In the genomic region with DNA sequence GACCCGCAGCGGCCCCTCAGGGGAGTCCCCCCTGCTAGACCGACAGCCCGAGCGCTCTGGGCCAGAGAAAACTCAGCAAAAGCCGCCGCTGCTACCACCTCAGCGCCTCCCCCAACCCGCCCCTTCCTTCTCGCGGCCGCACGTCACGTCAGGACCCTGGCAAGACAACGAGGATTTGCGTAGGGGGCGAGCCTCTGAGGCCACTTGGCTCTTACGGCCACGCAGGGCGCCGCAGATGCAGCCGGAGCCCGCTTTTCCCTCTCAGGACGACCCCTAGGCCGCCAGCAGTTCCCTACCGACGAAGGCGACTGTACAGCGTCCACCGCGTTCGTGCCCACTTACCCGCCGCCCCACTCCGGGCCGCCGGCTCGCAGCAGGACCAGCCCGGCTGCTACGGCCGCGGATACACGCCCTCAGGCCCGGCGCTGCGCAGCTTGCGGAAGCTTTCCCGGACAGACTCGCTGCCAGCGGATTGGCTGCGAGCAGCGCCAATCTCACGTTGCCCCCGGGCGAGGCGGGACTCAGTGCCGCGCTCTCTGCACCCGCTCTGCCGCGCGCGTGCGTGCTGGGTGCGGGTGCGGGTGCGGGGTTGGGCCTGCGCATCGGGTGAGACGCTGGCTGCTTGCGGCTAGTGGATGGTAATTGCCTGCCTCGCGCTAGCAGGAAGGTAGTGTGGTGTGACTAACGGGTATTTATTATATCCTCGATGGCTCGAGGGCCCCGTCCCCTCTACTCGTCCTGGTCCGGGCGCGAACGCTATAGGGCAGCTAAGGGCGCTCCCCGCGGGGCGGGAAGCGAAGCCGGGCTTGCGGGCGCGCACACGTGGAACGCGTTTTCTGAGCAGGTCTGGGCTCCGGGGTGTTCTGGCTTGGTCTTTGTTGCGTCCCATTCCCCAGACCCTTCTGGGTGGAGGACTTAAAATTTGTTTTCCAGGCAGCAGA, we compare ENCODE assay signal across 8 cellular contexts.
DNase-seq lines count a peak whose midpoint lies in the region; ATAC-seq and TF ChIP-seq lines count a peak whose summit lies in the region.

Gene ORMDL1, minus strand, starts transcription at position 413 of the 941 bp plus-strand sequence. CDS start 1,744 bp downstream, outside the sequence.
Gene PMS1, plus strand, starts transcription at position 524 of the 941 bp plus-strand sequence. CDS start 7,360 bp downstream, outside the sequence.

- H3K4me3 Mint-ChIP-seq in central memory CD8-positive, alpha-beta T cell: peak within 1 kb of the TSS; percentile 85

- peaks cover 46% of the 10 kb centered on the region for H3K4me1 Mint-ChIP-seq in central memory CD8-positive, alpha-beta T cell

- H3K9me3 Mint-ChIP-seq in central memory CD8-positive, alpha-beta T cell: no peaks in the 10 kb centered on the region

- TF ChIP-seq POLR2A in GM19099 (IDR thresholded peaks at IDR 0.05; ENCODE audit: extremely low read depth, insufficient read length, low read depth): peak; percentile 98

- peak; percentile 92 for ATAC-seq in HG03378 (IDR thresholded peaks at IDR 0.05; ENCODE audit: unreplicated experiment)
- peak; percentile 91 to 93 for ATAC-seq in activated CD4-positive, CD25-positive, alpha-beta regulatory T cell treated with anti-CD3 and anti-CD28 coated beads, Interleukin-2, amount 50 U/mL, for 24 hours
- peak; percentile 89 for ATAC-seq in central memory CD8-positive, alpha-beta T cell (replicated peaks; ENCODE audit: extremely low read depth, poor library complexity, severe bottlenecking)

- peak within 1 kb of the TSS; percentile 92 for H3K27ac Mint-ChIP-seq in central memory CD8-positive, alpha-beta T cell (ENCODE audit: low read depth)

- peaks cover 34% of the 10 kb centered on the region for H3K36me3 Mint-ChIP-seq in central memory CD8-positive, alpha-beta T cell (ENCODE audit: insufficient read depth)

- peak; percentile 89 to 90 for DNase-seq in AML-193 (lab: John Stamatoyannopoulos, UW)
- DNase-seq in NCI-H446 treated with DMSO at 0.1 percent for 48 hours (lab: John Stamatoyannopoulos, UW): peak; percentile 90
- peak; percentile 85 to 91 for DNase-seq in central memory CD8-positive, alpha-beta T cell (ENCODE audit: low spot score in 2 of 2)
- DNase-seq in iris pigment epithelial cell (ENCODE audit: low read depth): peak; percentile 97
- DNase-seq in stimulated activated CD4-positive, alpha-beta T cell treated with anti-CD3 and anti-CD28 coated beads, Interleukin-12 subunit alpha, Interleukin-12 subunit beta, amount 100 ng/mL, for 24 hours (ENCODE audit: low read depth in 2 of 2): peak; percentile 87 to 88

- H3K27me3 Mint-ChIP-seq in central memory CD8-positive, alpha-beta T cell: no peaks in the 10 kb centered on the region

Comparison
In these comparisons a context has a peak if more than half of its experiments do, and no peak if none do; other contexts are left out.
1. Peak in every context shown above with its lines: DNase-seq and ATAC-seq.